Comparison of ENCODE assay signal across 30 cellular contexts in genomic region chr5:4859489-4860211, GRCh38.
"Had no signal": no experiment of that assay in that cellular context is flagged by ENCODE, and none has a peak within 500 bp of the region (broad histone marks: within the 10 kb centered on the region; RNA-seq: fewer than 3 reads in every experiment).

No MANE protein-coding gene starts in this region.

- H3K4me1 ChIP-seq: adrenal gland, body of pancreas, foreskin keratinocyte, gastrocnemius medialis, heart left ventricle had no signal

- H3K9me3 ChIP-seq: adrenal gland, body of pancreas, gastrocnemius medialis, heart left ventricle had no signal

- H3K36me3 ChIP-seq: adrenal gland, gastrocnemius medialis, heart left ventricle had no signal

- H3K27ac ChIP-seq: adrenal gland, body of pancreas, foreskin keratinocyte, gastrocnemius medialis, heart left ventricle had no signal

- H3K27me3 ChIP-seq: adrenal gland, body of pancreas, foreskin keratinocyte, gastrocnemius medialis, heart left ventricle had no signal

- DNase-seq: activated CD4-positive, alpha-beta memory T cell treated with anti-CD3 and anti-CD28 coated beads for 36 hours; activated CD4-positive, alpha-beta T cell treated with anti-CD3 and anti-CD28 coated beads for 36 hours; activated CD4-positive, alpha-beta T cell treated with anti-CD3 and anti-CD28 coated beads, Interleukin-2, amount 10 ng/mL, durations not matched to agents 24 days and 14 days; activated CD4-positive, CD25-positive, alpha-beta regulatory T cell; activated CD4-positive, CD25-positive, alpha-beta regulatory T cell treated with anti-CD3 and anti-CD28 coated beads, Interleukin-2, amount 50 U/mL, for 72 hours; activated CD8-positive, alpha-beta memory T cell treated with anti-CD3 and anti-CD28 coated beads, Interleukin-2, amount 10 ng/mL, durations not matched to agents 7 days and 5 days; activated CD8-positive, alpha-beta memory T cell treated with anti-CD3 and anti-CD28 coated beads, Interleukin-2, amount 50 U/mL, for 4 hours; activated CD8-positive, alpha-beta T cell treated with anti-CD3 and anti-CD28 coated beads, Interleukin-2, amount 10 ng/mL, durations not matched to agents 7 days and 5 days; activated effector memory CD4-positive, alpha-beta T cell treated with anti-CD3 and anti-CD28 coated beads, Interleukin-2, amount 50 U/mL, for 16 hours; activated naive CD4-positive, alpha-beta T cell treated with anti-CD3 and anti-CD28 coated beads for 36 hours; activated naive CD8-positive, alpha-beta T cell treated with anti-CD3 and anti-CD28 coated beads for 36 hours; activated naive CD8-positive, alpha-beta T cell treated with anti-CD3 and anti-CD28 coated beads, Interleukin-2, amount 50 U/mL, for 24 hours; activated T-cell treated with anti-CD3 and anti-CD28 coated beads, Interleukin-2, amount 50 U/mL, for 1 hour; activated T-cell treated with anti-CD3 and anti-CD28 coated beads, Interleukin-2, amount 50 U/mL, for 48 hours; adrenal gland; amygdala; aorta; body of pancreas; caudate nucleus; cortex of kidney; dermis blood vessel endothelial cell; effector CD4-positive, alpha-beta T cell; effector memory CD8-positive, alpha-beta T cell; gastrocnemius medialis; glutamatergic neuron; heart left ventricle; T-helper 1 cell; T-helper 17 cell; T1000 had no signal

- ATAC-seq: activated CD4-positive, alpha-beta T cell treated with anti-CD3 and anti-CD28 coated beads for 36 hours; activated CD8-positive, alpha-beta memory T cell treated with anti-CD3 and anti-CD28 coated beads, Interleukin-2, amount 10 ng/mL, durations not matched to agents 7 days and 5 days; activated CD8-positive, alpha-beta T cell treated with anti-CD3 and anti-CD28 coated beads, Interleukin-2, amount 10 ng/mL, durations not matched to agents 7 days and 5 days; activated naive CD8-positive, alpha-beta T cell treated with anti-CD3 and anti-CD28 coated beads, Interleukin-2, amount 50 U/mL, for 24 hours; body of pancreas; effector memory CD8-positive, alpha-beta T cell; foreskin keratinocyte; gastrocnemius medialis; heart left ventricle; T-helper 17 cell had no signal

- H3K4me3 ChIP-seq: adrenal gland, body of pancreas, gastrocnemius medialis, heart left ventricle had no signal
